Comparison of ENCODE assay signal across 8 cellular contexts in the genomic region with DNA sequence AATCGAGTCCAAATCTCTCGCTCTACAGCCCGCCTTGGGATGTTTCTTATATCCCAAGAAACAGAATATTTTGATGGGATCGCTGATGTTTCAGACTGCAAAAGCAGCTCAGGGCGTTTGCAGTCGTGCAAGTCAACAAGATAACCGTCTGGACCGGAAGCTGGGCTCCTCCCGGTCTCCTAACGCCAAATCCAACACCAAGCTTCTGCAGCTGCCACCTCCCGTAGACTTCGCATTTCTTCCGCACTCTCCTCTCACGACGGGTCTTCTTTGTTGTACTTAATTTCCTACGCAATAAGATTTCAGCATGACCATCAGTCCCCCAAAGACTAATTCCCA. TPM values are rescaled to one million over a fixed set of nuclear protein-coding genes. Genes with fewer than 3 reads are reported as not detected.
A peak's percentile ranks its signal among the peaks of the same experiment; 100 is the strongest.
DNase-seq lines count a peak whose midpoint lies in the region; ATAC-seq and TF ChIP-seq lines count a peak whose summit lies in the region.
"Not testable (repeated sequence)": the region's sequence is repeated elsewhere in the genome, so short reads cannot be mapped to it uniquely, and the experiment has no call there.

No MANE protein-coding gene starts in this region.

- H3K27ac ChIP-seq in coronary artery (peak overlapping the region; percentile 57 to 74), ovary (peak overlapping the region in 1 of 2 donors; percentile 87), vagina (peak overlapping the region; percentile 66)

- not testable (repeated sequence) for TF ChIP-seq EP300 in ovary (IDR thresholded peaks at IDR 0.05)

- H3K4me3 ChIP-seq in coronary artery = peak overlapping the region; percentile 71
- peak overlapping the region; percentile 78; the same call in 1 of the 2 replicates for H3K4me3 ChIP-seq in iPS-18c (ENCODE audit: insufficient read depth, low read depth, low read length)
- H3K4me3 ChIP-seq in ovary = peak overlapping the region; percentile 44
- H3K4me3 ChIP-seq in vagina = peak overlapping the region; percentile 53 to 58

- peak; percentile 21 for ATAC-seq in GM18873 (IDR thresholded peaks at IDR 0.05; ENCODE audit: low FRiP score, unreplicated experiment)
- peak; percentile 29 for ATAC-seq in HG02571 (IDR thresholded peaks at IDR 0.05; ENCODE audit: unreplicated experiment)
- peak; percentile 13 for ATAC-seq in HG03558 (IDR thresholded peaks at IDR 0.05; ENCODE audit: extremely low read depth, unreplicated experiment)
- peak; percentile 37 for ATAC-seq in activated CD4-positive, alpha-beta T cell treated with anti-CD3 and anti-CD28 coated beads for 36 hours

- H3K36me3 ChIP-seq in ovary, vagina: not testable (repeated sequence)

- H3K4me1 Mint-ChIP-seq in activated CD4-positive, alpha-beta T cell treated with anti-CD3 and anti-CD28 coated beads for 36 hours = not testable (repeated sequence)

- WGBS in ovary, 3 donors = 0 to 1% (median 0%) methylated on average over 11 to 13 of the region's 16 CpGs

- intact Hi-C loops in activated CD4-positive, alpha-beta T cell treated with anti-CD3 and anti-CD28 coated beads for 36 hours (cut with DNase I, micrococcal nuclease); ovary (cut with DNase I); vagina (cut with DNase I): not testable (repeated sequence)

- peak overlapping the region; percentile 85 for H3K4me3 Mint-ChIP-seq in activated CD4-positive, alpha-beta T cell treated with anti-CD3 and anti-CD28 coated beads for 36 hours

- not testable (repeated sequence) for TF ChIP-seq POLR2A in ovary (IDR thresholded peaks at IDR 0.05); vagina (IDR thresholded peaks at IDR 0.05)

- not testable (repeated sequence) for H3K4me1 ChIP-seq in ovary (ENCODE audit: insufficient read depth); vagina

- H3K27me3 ChIP-seq in ovary, vagina: not testable (repeated sequence)

- POLR2A ChIA-PET in activated CD4-positive, alpha-beta T cell treated with anti-CD3 and anti-CD28 coated beads for 36 hours (lab: Charles Lee) = interaction anchor here (0.6 kb wide), 1 partner anchor 1989 kb away, joined by 3 read pairs; the partner anchor contains the start of gene ARHGAP11B

- not testable (repeated sequence) for H3K9me3 ChIP-seq in iPS-18c (ENCODE audit: control insufficient read depth, insufficient read depth, low read length); ovary; vagina

- not testable (repeated sequence) for DNase-seq in activated CD4-positive, alpha-beta T cell treated with anti-CD3 and anti-CD28 coated beads for 36 hours; coronary artery (ENCODE audit: low spot score); vagina (ENCODE audit: extremely low spot score in 2 of 2)
- peak in 1 of 5 donors; percentile 60 for DNase-seq in ovary

- CTCF ChIA-PET in activated CD4-positive, alpha-beta T cell treated with anti-CD3 and anti-CD28 coated beads for 36 hours (lab: Charles Lee) = not testable (repeated sequence)

- peak overlapping the region; percentile 97 for H3K27ac Mint-ChIP-seq in activated CD4-positive, alpha-beta T cell treated with anti-CD3 and anti-CD28 coated beads for 36 hours

- not testable (repeated sequence) for H3K27me3 Mint-ChIP-seq in activated CD4-positive, alpha-beta T cell treated with anti-CD3 and anti-CD28 coated beads for 36 hours

- not testable (repeated sequence) for TF ChIP-seq CTCF in coronary artery (IDR thresholded peaks at IDR 0.05); ovary (IDR thresholded peaks at IDR 0.05); vagina (IDR thresholded peaks at IDR 0.05)

- H3K9me3 Mint-ChIP-seq in activated CD4-positive, alpha-beta T cell treated with anti-CD3 and anti-CD28 coated beads for 36 hours (ENCODE audit: low read depth) = not testable (repeated sequence)

- peaks cover 12% of the 10 kb centered on the region for H3K36me3 Mint-ChIP-seq in activated CD4-positive, alpha-beta T cell treated with anti-CD3 and anti-CD28 coated beads for 36 hours (ENCODE audit: low read depth)

RNA-seq across cellular contexts. Expression of gene ARHGAP11A, which starts 0.6 kb away (rescaled TPM):
- total RNA-seq in activated CD4-positive, alpha-beta T cell treated with anti-CD3 and anti-CD28 coated beads for 36 hours = 100 to 1,000 TPM; 111 to 155 TPM
- total RNA-seq in ovary (1 to 10 TPM in 5 of 7 donors, under 1 TPM in 2; 0.48 to 3.1 (median 1.1) TPM), vagina (7.4 TPM)
- polyA plus RNA-seq in ovary = 1 to 10 TPM in 1 of 2 donors, under 1 TPM in 1; 0.84 to 1.7 TPM

RNA-seq across cellular contexts. Expression of gene GOLGA8N, which starts 21.4 kb away (rescaled TPM):
- total RNA-seq in activated CD4-positive, alpha-beta T cell treated with anti-CD3 and anti-CD28 coated beads for 36 hours = 1 to 10 TPM; 2.2 to 2.4 TPM
- total RNA-seq in ovary = 10 to 100 TPM in 5 of 7 donors, 1 to 10 TPM in 2; 7.3 to 15.7 (median 11.7) TPM
- polyA plus RNA-seq in ovary = 1 to 10 TPM; 7.2 to 9.2 TPM
- 13.8 TPM for total RNA-seq in vagina

RNA-seq across cellular contexts. Expression of gene SCG5, which starts 26.8 kb away (rescaled TPM):
- 1 to 10 TPM in 1 of 2 experiments, under 1 TPM in 1; 0.91 to 1.2 TPM for total RNA-seq in activated CD4-positive, alpha-beta T cell treated with anti-CD3 and anti-CD28 coated beads for 36 hours
- total RNA-seq in ovary (10 to 100 TPM in 1 of 7 donors, 1 to 10 TPM in 3, under 1 TPM in 2, not detected in 1; 0.63 to 17.2 (median 2.0) TPM), vagina (6.1 TPM)
- polyA plus RNA-seq in ovary = 10 to 100 TPM in 1 of 2 donors, 1 to 10 TPM in 1; 6.6 to 34.1 TPM

Comparison
In these comparisons a context has a peak if more than half of its experiments do, and no peak if none do; other contexts are left out.
1. RNA of gene ARHGAP11A, which starts 0.6 kb away (total RNA-seq): 111 to 155 TPM in activated CD4-positive, alpha-beta T cell treated with anti-CD3 and anti-CD28 coated beads for 36 hours; 7.4 TPM in vagina (single experiment) and 0.48 to 3.1 TPM in ovary; every median in the first group is over 10 times any median in the second.
2. Peak in every context shown above with its lines, with median percentiles within 50 percentile points of each other: ATAC-seq and H3K4me3 ChIP-seq.